8 cellular contexts compared by ENCODE assay signal in the genomic region with DNA sequence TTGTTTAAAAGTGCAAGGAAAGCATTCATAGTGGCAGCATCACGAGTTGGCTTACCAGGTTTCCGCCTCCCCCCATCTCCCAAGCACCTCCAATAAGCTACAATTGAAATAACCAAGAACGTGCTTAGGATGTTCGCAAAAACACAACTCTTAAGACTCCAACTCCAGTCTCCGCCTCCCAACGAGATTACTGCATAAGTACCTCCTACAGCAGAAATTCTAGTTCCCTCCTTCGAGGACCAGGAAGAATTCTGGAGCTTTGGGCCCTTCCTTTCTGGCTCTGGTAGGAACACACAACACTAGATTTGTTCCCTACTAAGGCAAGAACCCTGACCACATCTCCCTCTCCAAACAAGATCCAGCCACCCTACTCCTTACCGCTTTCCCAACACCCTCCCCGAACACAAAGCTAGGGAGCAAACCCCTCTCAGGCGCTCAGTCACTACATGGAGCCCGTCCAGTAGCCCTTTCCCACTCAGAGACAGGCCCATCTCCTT. TPM values are rescaled to one million over a fixed set of nuclear protein-coding genes. Genes with fewer than 3 reads are reported as not detected.
DNase-seq lines count a peak whose midpoint lies in the region; ATAC-seq and TF ChIP-seq lines count a peak whose summit lies in the region.

No MANE protein-coding gene starts in this region.

- no peaks in the 10 kb centered on the region for H3K27me3 Mint-ChIP-seq in CD8-positive, alpha-beta memory T cell

- no peaks in the 10 kb centered on the region for H3K9me3 Mint-ChIP-seq in CD8-positive, alpha-beta memory T cell
- no peaks in the 10 kb centered on the region for H3K9me3 Mint-ChIP-seq in stimulated activated effector memory CD8-positive, alpha-beta T cell treated with anti-CD3 and anti-CD28 coated beads, Interleukin-12 subunit alpha, Interleukin-12 subunit beta, amount 100 ng/mL, for 72 hours

- no peaks in the 10 kb centered on the region for H3K36me3 ChIP-seq in CD8-positive, alpha-beta memory T cell (ENCODE audit: insufficient read depth, low read length)
- no peaks in the 10 kb centered on the region for H3K36me3 ChIP-seq in SU-DHL-6 (ENCODE audit: low read length)

- H3K27me3 ChIP-seq in CD8-positive, alpha-beta memory T cell (ENCODE audit: insufficient read depth, low read length, poor library complexity, severe bottlenecking), result no peaks in the 10 kb centered on the region
- no peaks in the 10 kb centered on the region for H3K27me3 ChIP-seq in SU-DHL-6 (ENCODE audit: low read length)

- peaks cover 55% of the 10 kb centered on the region for H3F3A ChIP-seq in SU-DHL-6 (ENCODE audit: insufficient read depth)

- peaks cover 49% of the 10 kb centered on the region for H3K4me1 ChIP-seq in CD8-positive, alpha-beta memory T cell (ENCODE audit: insufficient read depth, low read length)

- peaks cover 4% of the 10 kb centered on the region; the same call in 1 of the 2 replicates for H4K20me1 ChIP-seq in SU-DHL-6 (ENCODE audit: low read depth, low read length)

- no peaks in the 10 kb centered on the region for H3K9me2 ChIP-seq in SU-DHL-6 (replicated peaks; ENCODE audit: insufficient read depth, low read length)

- peak overlapping the region; percentile 89 for H3K9ac ChIP-seq in SU-DHL-6 (ENCODE audit: low read length)

- intact Hi-C loops in left colon (cut with DNase I, micrococcal nuclease), result loop anchor here in 1 of 2 donors (10.0 kb wide), 1 partner anchor 70 kb away; no protein-coding TSS in a partner anchor

- H3K36me3 Mint-ChIP-seq in CD8-positive, alpha-beta memory T cell, result peaks cover 0 to 28% (median 0%) of the 10 kb centered on the region in 3 donors
- H3K36me3 Mint-ChIP-seq in stimulated activated effector memory CD8-positive, alpha-beta T cell treated with anti-CD3 and anti-CD28 coated beads, Interleukin-12 subunit alpha, Interleukin-12 subunit beta, amount 100 ng/mL, for 72 hours, result peaks cover 39% of the 10 kb centered on the region

- H3K79me2 ChIP-seq in SU-DHL-6 (ENCODE audit: insufficient read depth, low read length), result peaks cover 72% of the 10 kb centered on the region

- peak overlapping the region; percentile 82 to 99 (median 98) for H3K27ac Mint-ChIP-seq in CD8-positive, alpha-beta memory T cell
- H3K27ac Mint-ChIP-seq in stimulated activated effector memory CD8-positive, alpha-beta T cell treated with anti-CD3 and anti-CD28 coated beads, Interleukin-12 subunit alpha, Interleukin-12 subunit beta, amount 100 ng/mL, for 72 hours, result peak overlapping the region; percentile 89

- no peak for TF ChIP-seq CTCF in SU-DHL-6 (IDR thresholded peaks at IDR 0.05; ENCODE audit: insufficient read depth, low read length, poor library complexity, severe bottlenecking)

- H3K4me3 Mint-ChIP-seq in CD8-positive, alpha-beta memory T cell, result peak overlapping the region; percentile 93 to 98 (median 96)
- peak overlapping the region; percentile 91 for H3K4me3 Mint-ChIP-seq in stimulated activated effector memory CD8-positive, alpha-beta T cell treated with anti-CD3 and anti-CD28 coated beads, Interleukin-12 subunit alpha, Interleukin-12 subunit beta, amount 100 ng/mL, for 72 hours

- POLR2A ChIA-PET in CD8-positive, alpha-beta memory T cell (lab: Charles Lee), result interaction anchor here (0.5 to 2.8 kb wide), 8 partner anchors 53 to 893 kb away, joined by 3 to 38 read pairs (median 8); a partner anchor contains a TSS

- peaks cover 52 to 68% (median 65%) of the 10 kb centered on the region in 3 donors for H3K4me1 Mint-ChIP-seq in CD8-positive, alpha-beta memory T cell
- peaks cover 58% of the 10 kb centered on the region for H3K4me1 Mint-ChIP-seq in stimulated activated effector memory CD8-positive, alpha-beta T cell treated with anti-CD3 and anti-CD28 coated beads, Interleukin-12 subunit alpha, Interleukin-12 subunit beta, amount 100 ng/mL, for 72 hours

- ATAC-seq in left colon (peak; percentile 38), GM18861 (IDR thresholded peaks at IDR 0.05; ENCODE audit: unreplicated experiment) (no peak), GM21528 (IDR thresholded peaks at IDR 0.05; ENCODE audit: low FRiP score, unreplicated experiment) (no peak)
- ATAC-seq in stimulated activated effector memory CD8-positive, alpha-beta T cell treated with anti-CD3 and anti-CD28 coated beads, Interleukin-12 subunit alpha, Interleukin-12 subunit beta, amount 100 ng/mL, for 72 hours, result peak; percentile 8

- no peak overlapping the region for H2AFZ ChIP-seq in SU-DHL-6 (ENCODE audit: low read depth, low read length, severe bottlenecking)

- peak overlapping the region; percentile 100 for H3K4me2 ChIP-seq in SU-DHL-6 (ENCODE audit: low read depth, low read length, poor library complexity, severe bottlenecking)

- CTCF ChIA-PET in CD8-positive, alpha-beta memory T cell (lab: Charles Lee), result interaction anchor here (0.9 to 2.2 kb wide), 9 partner anchors 8 to 288 kb away, joined by 3 to 7 read pairs (median 5); a partner anchor contains a TSS

- H3K4me3 ChIP-seq in CD8-positive, alpha-beta memory T cell (ENCODE audit: low read length), result peak overlapping the region; percentile 97
- peak overlapping the region; percentile 92 for H3K4me3 ChIP-seq in Jurkat, Clone E6-1 (ENCODE audit: low read length)
- H3K4me3 ChIP-seq in SU-DHL-6 (ENCODE audit: insufficient read depth, low read length, poor library complexity, severe bottlenecking), result peak overlapping the region; percentile 81

- no peaks in the 10 kb centered on the region for H3K9me3 ChIP-seq in CD8-positive, alpha-beta memory T cell (ENCODE audit: low read length)
- H3K9me3 ChIP-seq in SU-DHL-6 (ENCODE audit: insufficient read depth, low read length), result no peaks in the 10 kb centered on the region

- H3K27ac ChIP-seq in CD8-positive, alpha-beta memory T cell (ENCODE audit: low read depth, low read length), result peak overlapping the region; percentile 95
- H3K27ac ChIP-seq in SU-DHL-6 (ENCODE audit: low read depth, low read length), result peak overlapping the region; percentile 100

- DNase-seq in CD8-positive, alpha-beta memory T cell, result peak in 3 of 5 donors; percentile 3 to 32 (median 11)
- DNase-seq in Jurkat, Clone E6-1 (ENCODE audit: low read depth, low spot score), result peak; percentile 64
- peak; percentile 29 for DNase-seq in central memory CD4-positive, alpha-beta T cell
- DNase-seq in left colon, result peak; percentile 41 to 47
- no peak for DNase-seq in stimulated activated effector memory CD8-positive, alpha-beta T cell treated with anti-CD3 and anti-CD28 coated beads, Interleukin-12 subunit alpha, Interleukin-12 subunit beta, amount 100 ng/mL, for 72 hours (ENCODE audit: low spot score in 2 of 2)

RNA-seq across cellular contexts. Expression of a gene that starts 0.7 kb away (rescaled TPM):
- total RNA-seq in CD8-positive, alpha-beta memory T cell, result 10 to 100 TPM; 17.9 to 20.9 TPM
- 12.6 TPM for polyA plus RNA-seq in CD8-positive, alpha-beta memory T cell
- polyA plus RNA-seq in Jurkat, Clone E6-1 (2012; ENCODE audit: insufficient read depth, insufficient read length), result 11.1 TPM
- 10 to 100 TPM; 21.3 to 22.0 TPM for total RNA-seq in left colon

Comparison
In these comparisons a context has a peak if more than half of its experiments do, and no peak if none do; other contexts are left out.
1. DNase-seq: peak in CD8-positive, alpha-beta memory T cell (3 of 5), Jurkat, Clone E6-1 (single experiment), central memory CD4-positive, alpha-beta T cell (single experiment) and left colon (2 of 2); none in stimulated activated effector memory CD8-positive, alpha-beta T cell treated with anti-CD3 and anti-CD28 coated beads, Interleukin-12 subunit alpha, Interleukin-12 subunit beta, amount 100 ng/mL, for 72 hours (0 of 2).
2. ATAC-seq: peak in left colon (single experiment) and stimulated activated effector memory CD8-positive, alpha-beta T cell treated with anti-CD3 and anti-CD28 coated beads, Interleukin-12 subunit alpha, Interleukin-12 subunit beta, amount 100 ng/mL, for 72 hours (single experiment); none in GM18861 (single experiment) and GM21528 (single experiment).
3. Peak in every context shown above with its lines, with median percentiles within 50 percentile points of each other: H3K4me3 ChIP-seq.